In genomic region chr3:125032100-125032643, GRCh38 we compare ENCODE assay signal across 12 cellular contexts. TPM values are rescaled to one million over a fixed set of nuclear protein-coding genes. Genes with fewer than 3 reads are reported as not detected.
DNase-seq lines count a peak whose midpoint lies in the region; ATAC-seq, FAIRE-seq and TF ChIP-seq lines count a peak whose summit lies in the region.
"Had no signal": no experiment of that assay in that cellular context is flagged by ENCODE, and none has a peak within 500 bp of the region (broad histone marks: within the 10 kb centered on the region; RNA-seq: fewer than 3 reads in every experiment).

No MANE protein-coding gene starts in this region.

- no peak overlapping the region for H3K4me3 Mint-ChIP-seq in central memory CD8-positive, alpha-beta T cell

- H3K9me3 ChIP-seq in HepG2 (ENCODE audit: low read length) (no peaks in the 10 kb centered on the region), mucosa of descending colon (no peaks in the 10 kb centered on the region)

- peaks cover 6% of the 10 kb centered on the region for H3K9me3 Mint-ChIP-seq in central memory CD8-positive, alpha-beta T cell

- peak; percentile 42 for FAIRE-seq in HepG2 (lab: Jason Lieb, UNC)
- FAIRE-seq: bronchial epithelial cell had no signal

- CTCF ChIA-PET in HepG2 (lab: Yijun Ruan, JAX; ENCODE audit: low intra/inter-chr PET ratio, low total read pairs): no interaction called here

- peak overlapping the region; percentile 4; the same call in 1 of the 2 replicates for H3K9ac ChIP-seq in HepG2 (ENCODE audit: insufficient read depth, low read depth, low read length)

- peaks cover 14% of the 10 kb centered on the region for H3K79me2 ChIP-seq in HepG2 (ENCODE audit: insufficient read depth, low read length)

- 68% methylated on average over 5 of the region's 5 CpGs for WGBS in HepG2 (ENCODE audit: low lambda C conversion rate)

- peaks cover 12 to 22% of the 10 kb centered on the region in 2 experiments for H3K36me3 ChIP-seq in HepG2 (replicated peaks in 1 of 2; ENCODE audit: control insufficient read depth in 1 of 2, insufficient read depth in 2 of 2, low read length in 2 of 2)
- H3K36me3 ChIP-seq in mucosa of descending colon (ENCODE audit: low read depth): no peaks in the 10 kb centered on the region

- H3K27me3 Mint-ChIP-seq in central memory CD8-positive, alpha-beta T cell: no peaks in the 10 kb centered on the region

- POLR2A ChIA-PET in HepG2 (lab: Yijun Ruan, JAX): interaction anchor here (1.0 to 1.6 kb wide), 3 partner anchors 20 to 31 kb away, joined by 3 to 5 read pairs (median 3); no protein-coding TSS in a partner anchor

- H3K4me2 ChIP-seq in HepG2 (ENCODE audit: low read depth, low read length): peak overlapping the region; percentile 21

- DNase-seq in ACHN (peak; percentile 71), HT1080 (ENCODE audit: low read depth) (peak; percentile 74), HepG2 (ENCODE audit: low spot score) (peak; percentile 70), mucosa of descending colon (no peak), sciatic nerve (ENCODE audit: low spot score) (no peak)
- no peak for DNase-seq in central memory CD8-positive, alpha-beta T cell (ENCODE audit: low spot score in 2 of 2)
- DNase-seq: NCI-H1694 treated with DMSO at 0.1 percent for 48 hours, occipital lobe had no signal

- no peaks in the 10 kb centered on the region for H4K20me1 ChIP-seq in HepG2 (ENCODE audit: insufficient read depth, low read length)

- BruUV-seq in HepG2 (replicated peaks; lab: Mats Ljungman, UMichigan): no TSS peak

- intact Hi-C loops in HepG2 (cut with micrococcal nuclease; ENCODE audit: unreplicated experiment) (no loop called here), mucosa of descending colon (cut with DNase I, micrococcal nuclease) (no loop called here), sciatic nerve (cut with DNase I) (no loop called here)

- in situ Hi-C loops in ACHN (cut with HindIII; ENCODE audit: low pct_ligation_motif_present, low pct_unique_long_range_greater_than_20kb, low sequenced_read_pairs) (no loop called here), HepG2 (cut with HindIII; ENCODE audit: extremely low pct_ligation_motif_present, low pct_unique_long_range_greater_than_20kb) (no loop called here)

- H3K4me1 Mint-ChIP-seq in central memory CD8-positive, alpha-beta T cell: peaks cover 38% of the 10 kb centered on the region

- peaks cover 9% of the 10 kb centered on the region for H3K36me3 Mint-ChIP-seq in central memory CD8-positive, alpha-beta T cell (ENCODE audit: insufficient read depth)

- no peak overlapping the region for H3K4me3 ChIP-seq in HepG2 (replicated peaks in 1 of 3; ENCODE audit: insufficient read depth in 1 of 3, low read depth in 2 of 3, low read length in 3 of 3)
- H3K4me3 ChIP-seq in mucosa of descending colon: no peak overlapping the region

- no peak for TF ChIP-seq POLR2A in HepG2 (IDR thresholded peaks at IDR 0.05; ENCODE audit: insufficient read depth in 1 of 2, low read depth in 2 of 2, low read length in 2 of 2)

- TF ChIP-seq EP300 in HepG2 (IDR thresholded peaks at IDR 0.05; ENCODE audit: low read depth in 2 of 2, low read length in 2 of 2): no peak
- TF ChIP-seq EP300 in HepG2 (CRISPR knock-in tag; IDR thresholded peaks at IDR 0.05; ENCODE audit: borderline replicate concordance): no peak

- peak overlapping the region; percentile 10 for H3K27ac Mint-ChIP-seq in central memory CD8-positive, alpha-beta T cell (ENCODE audit: low read depth)

- H3K27ac ChIP-seq in HepG2 (ENCODE audit: extremely low read length, insufficient read depth, low read length): peak overlapping the region; percentile 38
- H3K27ac ChIP-seq: HL-60 had no signal

- H3K4me1 ChIP-seq in HepG2 (ENCODE audit: insufficient read depth, low read length) (peaks cover 22% of the 10 kb centered on the region), mucosa of descending colon (ENCODE audit: low read depth) (peaks cover 7% of the 10 kb centered on the region)

- no peak for ATAC-seq in central memory CD8-positive, alpha-beta T cell (replicated peaks; ENCODE audit: extremely low read depth, poor library complexity, severe bottlenecking)
- ATAC-seq in HepG2: peak; percentile 98
- no peak for ATAC-seq in mucosa of descending colon
- no peak for ATAC-seq in sciatic nerve
- no peak for ATAC-seq in HG03439 (IDR thresholded peaks at IDR 0.05; ENCODE audit: unreplicated experiment)
- ATAC-seq in HG02870 (IDR thresholded peaks at IDR 0.05; ENCODE audit: unreplicated experiment): no peak

- TF ChIP-seq RAD21 in HepG2 (CRISPR knock-in tag; IDR thresholded peaks at IDR 0.05): peak; percentile 36; the same call in 1 of the 2 replicates

- no peak for TF ChIP-seq CTCF in HepG2 (CRISPR knock-in tag; IDR thresholded peaks at IDR 0.05)
- TF ChIP-seq CTCF in mucosa of descending colon (IDR thresholded peaks at IDR 0.05): no peak

- no peak overlapping the region for H2AFZ ChIP-seq in HepG2 (ENCODE audit: low read length)

- H3K27me3 ChIP-seq in HepG2 (ENCODE audit: control insufficient read depth in 1 of 2, insufficient read depth in 2 of 2, low read length in 2 of 2): no peaks in the 10 kb centered on the region

TF ChIP-seq in HepG2, 621 proteins besides CTCF, POLR2A, EP300 and RAD21 (continues in another document):
- no peak for TF ChIP-seq ZNF552 (CRISPR knock-in tag; IDR thresholded peaks at IDR 0.05; ENCODE audit: borderline replicate concordance)
- TF ChIP-seq ZNF687 (CRISPR knock-in tag; IDR thresholded peaks at IDR 0.05): peak; percentile 54
- no peak for TF ChIP-seq CERS6 (CRISPR knock-in tag; IDR thresholded peaks at IDR 0.05)
- TF ChIP-seq HIVEP1 (CRISPR knock-in tag; IDR thresholded peaks at IDR 0.05): 0 out of 2 replicates have a peak, but pooled peaks have one; percentile 52
- no peak for TF ChIP-seq ISX (CRISPR knock-in tag; conservative IDR thresholded peaks at IDR 0.05)

RNA-seq across cellular contexts. Expression of gene HEG1, which starts 23.6 kb away (rescaled TPM):
- 34.4 and 40.7 TPM in 2 replicates for total RNA-seq in HT1080 (2014; rRNA removed; shearing (Covaris generic))
- polyA plus RNA-seq in HT1080 (2015; cell fraction: cytosol; rRNA removed): 70.8 and 102 TPM in 2 replicates
- 119 and 120 TPM in 2 replicates for polyA plus RNA-seq in HT1080 (2015; cell fraction: nucleus; rRNA removed)
- total RNA-seq in HepG2 (2016; rRNA removed; fragmentation: Illumina TruSeq; extraction: Trizol): 9.7 and 10.7 TPM in 2 replicates
- total RNA-seq in HepG2 (2016; cell fraction: cytosol; rRNA removed; fragmentation: Illumina TruSeq; extraction: Trizol; ENCODE audit: low read depth): 1.1 TPM in 2 replicates
- 6.8 and 9.0 TPM in 2 replicates for total RNA-seq in HepG2 (2016; cell fraction: insoluble cytoplasmic fraction; rRNA removed; fragmentation: Illumina TruSeq; extraction: Trizol)
- 3.2 and 3.3 TPM in 2 replicates for total RNA-seq in HepG2 (2016; cell fraction: membrane; rRNA removed; fragmentation: Illumina TruSeq; extraction: Trizol)
- total RNA-seq in HepG2 (2016; cell fraction: nucleus; rRNA removed; fragmentation: Illumina TruSeq; extraction: Trizol): 17.3 and 19.4 TPM in 2 replicates
- 11.6 and 18.2 TPM in 2 replicates for polyA plus RNA-seq in HepG2 (2011; rRNA removed)
- 8.6 and 8.8 TPM in 2 replicates for polyA plus RNA-seq in HepG2 (2011; cell fraction: cytosol; rRNA removed)
- 17.9 and 23.5 TPM in 2 replicates for polyA plus RNA-seq in HepG2 (2011; cell fraction: nucleus; rRNA removed)
- 12.1 and 14.0 TPM in 2 replicates for polyA plus RNA-seq in HepG2 (2012)
- 0.46 and 0.52 TPM in 2 replicates for polyA plus RNA-seq in HepG2 (2016; cell fraction: cytosol; fragmentation: Illumina TruSeq; extraction: Trizol; ENCODE audit: low read depth)
- polyA plus RNA-seq in HepG2 (2016; cell fraction: insoluble cytoplasmic fraction; fragmentation: Illumina TruSeq; extraction: Trizol; ENCODE audit: low read depth): 5.4 and 5.8 TPM in 2 replicates
- 0.69 and 0.92 TPM in 2 replicates for polyA plus RNA-seq in HepG2 (2016; cell fraction: membrane; fragmentation: Illumina TruSeq; extraction: Trizol; ENCODE audit: low read depth)
- 14.9 and 16.7 TPM in 2 replicates for polyA plus RNA-seq in HepG2 (2016; cell fraction: nucleus; fragmentation: Illumina TruSeq; extraction: Trizol; ENCODE audit: insufficient read depth, low read depth)
- polyA minus RNA-seq in HepG2 (2011; rRNA and poly(A)+ RNA removed; ENCODE audit: low replicate concordance): 51.4 and 72.4 TPM in 2 replicates
- polyA minus RNA-seq in HepG2 (2011; cell fraction: cytosol; rRNA and poly(A)+ RNA removed): 23.5 and 27.8 TPM in 2 replicates
- polyA minus RNA-seq in HepG2 (2011; cell fraction: nucleus; rRNA and poly(A)+ RNA removed): 17.8 and 25.8 TPM in 2 replicates
- total RNA-seq in mucosa of descending colon: 10 to 100 TPM in 2 of 3 donors, 1 to 10 TPM in 1; 7.4 to 45.3 (median 15.0) TPM
- total RNA-seq in sciatic nerve: 87.4 TPM

Comparison
In these comparisons a context has a peak if more than half of its experiments do, and no peak if none do; other contexts are left out.
1. DNase-seq: peak in ACHN (single experiment), HT1080 (single experiment) and HepG2 (single experiment); none in central memory CD8-positive, alpha-beta T cell (0 of 2), mucosa of descending colon (0 of 3) and sciatic nerve (single experiment).